In the genomic region with DNA sequence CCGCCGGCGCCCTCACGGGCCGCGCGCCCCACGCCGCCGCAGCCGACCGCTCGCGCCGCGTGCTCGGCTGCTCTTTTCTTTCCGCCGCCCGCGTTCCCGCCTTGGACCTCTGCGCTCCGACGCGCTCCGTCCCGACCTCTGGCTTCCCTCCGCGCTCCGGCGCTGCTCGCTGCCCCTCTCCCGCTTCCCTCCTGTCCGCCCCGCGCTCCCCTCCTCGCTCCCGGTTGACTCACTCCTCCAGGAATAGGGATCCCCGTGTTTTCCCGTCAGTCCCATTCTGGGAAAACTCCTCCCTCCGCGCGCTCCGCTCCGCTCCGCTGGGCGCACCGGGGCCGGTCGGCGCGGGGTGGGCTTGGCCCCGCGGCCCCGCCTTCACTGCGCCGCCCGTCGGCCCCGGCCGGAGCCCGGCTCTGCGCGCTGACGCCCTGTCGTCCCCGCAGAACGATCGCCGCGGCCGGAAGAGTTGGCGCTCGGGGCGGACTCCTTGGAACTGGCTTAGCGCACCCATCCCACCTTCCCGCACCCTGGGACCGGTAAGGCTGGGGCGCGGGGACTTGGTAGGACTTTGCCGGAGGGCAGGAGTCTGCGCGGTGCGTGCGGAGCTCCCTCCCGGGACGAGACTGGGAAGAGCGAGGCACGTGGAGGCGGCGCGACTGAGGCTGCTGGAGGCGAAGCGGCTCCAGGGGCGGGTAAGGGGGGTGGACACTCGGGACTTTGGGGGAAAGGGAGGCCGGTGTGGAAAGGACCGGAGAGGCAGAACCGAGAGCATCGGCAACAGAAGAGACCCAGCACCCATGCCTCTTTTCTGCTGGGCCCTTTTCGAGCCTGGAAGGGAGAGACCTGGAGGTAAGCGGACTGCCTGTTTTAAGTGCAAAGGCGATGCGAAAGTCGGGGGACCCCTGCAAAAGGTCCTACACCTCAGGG, we compare ENCODE assay signal across 8 cellular contexts. TPM values are rescaled to one million over a fixed set of nuclear protein-coding genes. Genes with fewer than 3 reads are reported as not detected.
A peak's percentile ranks its signal among the peaks of the same experiment; 100 is the strongest.
DNase-seq lines count a peak whose midpoint lies in the region; ATAC-seq and TF ChIP-seq lines count a peak whose summit lies in the region.

No MANE protein-coding gene starts in this region.

- intact Hi-C loops in dorsolateral prefrontal cortex (cut with DNase I), result loop anchor here in 1 of 2 donors (10.0 kb wide), 1 partner anchor 535 kb away; no protein-coding TSS in a partner anchor
- intact Hi-C loops in lower lobe of right lung (cut with DNase I), result no loop called here
- intact Hi-C loops in transverse colon (cut with DNase I; ENCODE audit: low total_unique reads), result no loop called here

- WGBS in transverse colon (ENCODE audit: low coverage in 1 of 2), 2 donors, result 5 to 80% methylated on average over 1 to 70 of the region's 106 CpGs

- no peak for TF ChIP-seq EP300 in transverse colon (IDR thresholded peaks at IDR 0.05; ENCODE audit: low read depth)

- TF ChIP-seq POLR2A in transverse colon (IDR thresholded peaks at IDR 0.05), result no peak

- H3K27ac ChIP-seq in SJSA1 (peak overlapping the region; percentile 98), dorsolateral prefrontal cortex (peak overlapping the region in 9 of 59 donors; percentile 3 to 65 (median 28)), lower lobe of right lung (peak overlapping the region; percentile 84), transverse colon (peak overlapping the region; percentile 85 to 90 (median 88))

- DNase-seq in COLO829 (ENCODE audit: low spot score) (peak; percentile 46), HAP-1 (ENCODE audit: low spot score in 2 of 2) (peak; percentile 11 to 74), SJSA1 (ENCODE audit: low read depth in 1 of 2, low spot score in 2 of 2) (peak; percentile 78 to 85), dorsolateral prefrontal cortex (peak in 4 of 10 donors; percentile 37 to 60 (median 45)), lower lobe of right lung (peak; percentile 61), transverse colon (peak; percentile 43)

- H3K4me1 ChIP-seq in HAP-1 (peaks cover 14% of the 10 kb centered on the region), SJSA1 (replicated peaks) (peaks cover 53% of the 10 kb centered on the region), lower lobe of right lung (peaks cover 24% of the 10 kb centered on the region), transverse colon (peaks cover 0 to 36% (median 12%) of the 10 kb centered on the region in 4 donors)

- H3K9me3 ChIP-seq in HAP-1 (no peaks in the 10 kb centered on the region), SJSA1 (replicated peaks) (0 out of 2 replicates have a peak, but pooled peaks cover 4% of the 10 kb centered on the region), lower lobe of right lung (no peaks in the 10 kb centered on the region), transverse colon (no peaks in the 10 kb centered on the region)

- peaks cover 1% of the 10 kb centered on the region; the same call in 1 of the 2 replicates for H3K36me3 ChIP-seq in HAP-1 (replicated peaks)
- H3K36me3 ChIP-seq in SJSA1, result peaks cover 38% of the 10 kb centered on the region
- no peaks in the 10 kb centered on the region for H3K36me3 ChIP-seq in lower lobe of right lung
- no peaks in the 10 kb centered on the region for H3K36me3 ChIP-seq in transverse colon

- H3K4me3 ChIP-seq in HAP-1, result peak overlapping the region; percentile 72
- peak overlapping the region; percentile 96 for H3K4me3 ChIP-seq in SJSA1
- H3K4me3 ChIP-seq in dorsolateral prefrontal cortex, result peak overlapping the region; percentile 28 to 74 (median 55)
- peak overlapping the region; percentile 57 for H3K4me3 ChIP-seq in lower lobe of right lung
- H3K4me3 ChIP-seq in transverse colon, result peak overlapping the region; percentile 53 to 85 (median 57)

- in situ Hi-C loops in HAP-1 (cut with MboI; ENCODE audit: low sequenced_read_pairs), result loop anchor here (5.0 kb wide), 1 partner anchor 72 kb away; no protein-coding TSS in a partner anchor
- in situ Hi-C loops in transverse colon (cut with MboI; ENCODE audit: low pct_ligation_motif_present in 1 of 4, low pct_unique_long_range_greater_than_20kb in 1 of 4, low sequenced_read_pairs in 3 of 4), result no loop called here

- TF ChIP-seq CTCF in dorsolateral prefrontal cortex (IDR thresholded peaks at IDR 0.05 in 54 of 56, conservative IDR thresholded peaks at IDR 0.05 in 2 of 56; ENCODE audit: low read depth in 1 of 56, partially characterized antibody in 56 of 56) (no peak), lower lobe of right lung (IDR thresholded peaks at IDR 0.05) (no peak), transverse colon (IDR thresholded peaks at IDR 0.05) (no peak)

- ATAC-seq in lower lobe of right lung, result peak; percentile 66 to 74
- ATAC-seq in GM18861 (IDR thresholded peaks at IDR 0.05; ENCODE audit: unreplicated experiment), result no peak
- ATAC-seq in GM18873 (IDR thresholded peaks at IDR 0.05; ENCODE audit: low FRiP score, unreplicated experiment), result no peak

- H3K27me3 ChIP-seq in HAP-1 (ENCODE audit: low read depth) (no peaks in the 10 kb centered on the region), SJSA1 (replicated peaks) (no peaks in the 10 kb centered on the region), dorsolateral prefrontal cortex (peaks cover 0 to 71% (median 25%) of the 10 kb centered on the region in 45 donors), lower lobe of right lung (ENCODE audit: low read depth) (peaks cover 3% of the 10 kb centered on the region), transverse colon (no peaks in the 10 kb centered on the region)

RNA-seq across cellular contexts. Expression of gene TEAD4, which starts 0.6 kb away (rescaled TPM):
- 36.6 and 51.2 TPM in 2 replicates for total RNA-seq in SJSA1 (2014; rRNA removed; shearing (Covaris generic))
- 10 to 100 TPM in 5 of 120 experiments, 1 to 10 TPM in 115; 1.3 to 14.5 (median 3.9) TPM for total RNA-seq in dorsolateral prefrontal cortex
- total RNA-seq in lower lobe of right lung, result 27.3 TPM
- 10 to 100 TPM in 1 of 4 donors, 1 to 10 TPM in 3; 4.2 to 29.7 (median 6.3) TPM for total RNA-seq in transverse colon

Comparison
In these comparisons a context has a peak if more than half of its experiments do, and no peak if none do; other contexts are left out.
1. ATAC-seq: peak in lower lobe of right lung (2 of 2); none in GM18861 (single experiment) and GM18873 (single experiment).
2. Peak in every context shown above with its lines, with median percentiles within 50 percentile points of each other: H3K4me3 ChIP-seq.